8 cellular contexts compared by ENCODE assay signal in genomic region chr3:171614318-171614967, GRCh38.
DNase-seq lines count a peak whose midpoint lies in the region; ATAC-seq lines count a peak whose summit lies in the region.

No MANE protein-coding gene starts in this region.

- ATAC-seq in GM21723 (IDR thresholded peaks at IDR 0.05; ENCODE audit: unreplicated experiment): peak; percentile 61
- peak; percentile 57 for ATAC-seq in left lobe of liver
- ATAC-seq in HG03565 (IDR thresholded peaks at IDR 0.05; ENCODE audit: unreplicated experiment): no peak
- ATAC-seq in GM19467 (IDR thresholded peaks at IDR 0.05; ENCODE audit: unreplicated experiment): no peak
- ATAC-seq in HG02588 (IDR thresholded peaks at IDR 0.05; ENCODE audit: unreplicated experiment): no peak

- DNase-seq in AG20443 (ENCODE audit: low spot score): peak; percentile 53
- peak; percentile 85 for DNase-seq in astrocyte of the hippocampus (ENCODE audit: low read depth, low spot score)
- DNase-seq in left lobe of liver (ENCODE audit: low spot score): no peak
- DNase-seq in SW480 (ENCODE audit: low spot score): no peak

Comparison
In these comparisons a context has a peak if more than half of its experiments do, and no peak if none do; other contexts are left out.
1. DNase-seq: peak in AG20443 (single experiment) and astrocyte of the hippocampus (single experiment); none in left lobe of liver (single experiment) and SW480 (single experiment).
2. ATAC-seq: peak in GM21723 (single experiment) and left lobe of liver (single experiment); none in HG03565 (single experiment), GM19467 (single experiment) and HG02588 (single experiment).